8 cellular contexts compared by ENCODE assay signal in the genomic region with DNA sequence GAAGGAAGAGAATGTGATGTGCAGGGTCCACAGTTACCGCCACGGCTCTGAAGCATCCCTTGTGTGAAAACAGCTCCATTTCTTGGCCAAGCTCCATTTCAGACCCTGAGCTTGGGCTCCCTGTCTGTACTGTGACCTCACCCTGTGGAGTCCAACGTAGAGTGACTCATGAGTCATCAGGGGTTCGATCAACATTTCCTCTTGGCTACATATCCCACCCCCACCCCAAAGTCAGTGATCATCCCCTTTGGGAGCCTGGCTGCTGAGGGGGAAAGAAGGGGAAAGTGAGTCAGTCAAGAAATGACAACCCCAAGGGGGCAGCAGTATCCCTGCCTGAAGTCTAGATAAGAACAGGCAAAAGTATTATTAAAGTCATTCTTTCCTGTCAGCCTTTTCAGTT.
DNase-seq lines count a peak whose midpoint lies in the region; ATAC-seq and TF ChIP-seq lines count a peak whose summit lies in the region.
"Had no signal": no experiment of that assay in that cellular context is flagged by ENCODE, and none has a peak within 500 bp of the region (broad histone marks: within the 10 kb centered on the region; RNA-seq: fewer than 3 reads in every experiment).

No MANE protein-coding gene starts in this region.

- in situ Hi-C loops in transverse colon (cut with MboI; ENCODE audit: low pct_ligation_motif_present in 1 of 4, low pct_unique_long_range_greater_than_20kb in 1 of 4, low sequenced_read_pairs in 3 of 4), result no loop called here

- TF ChIP-seq EP300 in transverse colon (IDR thresholded peaks at IDR 0.05; ENCODE audit: low read depth), result no peak

- H3K4me3 Mint-ChIP-seq in activated CD4-positive, alpha-beta memory T cell treated with anti-CD3 and anti-CD28 coated beads for 36 hours, result no peak overlapping the region

- TF ChIP-seq POLR2A in transverse colon (IDR thresholded peaks at IDR 0.05), result no peak

- CTCF ChIA-PET in activated CD4-positive, alpha-beta memory T cell treated with anti-CD3 and anti-CD28 coated beads for 36 hours (lab: Charles Lee), result interaction anchor here (0.7 to 3.7 kb wide), 7 partner anchors 11 to 181 kb away, joined by 3 to 36 read pairs (median 5); no protein-coding TSS in a partner anchor

- no peak overlapping the region for H3K27ac ChIP-seq in transverse colon

- peaks cover 46% of the 10 kb centered on the region for H3K4me1 Mint-ChIP-seq in activated CD4-positive, alpha-beta memory T cell treated with anti-CD3 and anti-CD28 coated beads for 36 hours (ENCODE audit: low read depth)

- H3K36me3 Mint-ChIP-seq in activated CD4-positive, alpha-beta memory T cell treated with anti-CD3 and anti-CD28 coated beads for 36 hours, result no peaks in the 10 kb centered on the region

- no peaks in the 10 kb centered on the region for H3K9me3 ChIP-seq in transverse colon

- WGBS in transverse colon (ENCODE audit: low coverage in 1 of 2), 2 donors, result 58% methylated on average over 4 of the region's 4 CpGs; no CpG with 5 or more reads in 1 of the 2 donors

- no peaks in the 10 kb centered on the region for H3K4me1 ChIP-seq in transverse colon

- H3K36me3 ChIP-seq in transverse colon, result no peaks in the 10 kb centered on the region

- TF ChIP-seq CTCF in fibroblast of the aortic adventitia (IDR thresholded peaks at IDR 0.05; ENCODE audit: insufficient read depth, low read length) (peak; percentile 11), transverse colon (IDR thresholded peaks at IDR 0.05) (no peak)

- no peaks in the 10 kb centered on the region for H3K27me3 ChIP-seq in transverse colon

- ATAC-seq in HG02610 (IDR thresholded peaks at IDR 0.05; ENCODE audit: unreplicated experiment), result no peak

- H3K9me3 Mint-ChIP-seq in activated CD4-positive, alpha-beta memory T cell treated with anti-CD3 and anti-CD28 coated beads for 36 hours, result peaks cover 3% of the 10 kb centered on the region

- peak overlapping the region; percentile 97 for H3K27ac Mint-ChIP-seq in activated CD4-positive, alpha-beta memory T cell treated with anti-CD3 and anti-CD28 coated beads for 36 hours

- POLR2A ChIA-PET in activated CD4-positive, alpha-beta memory T cell treated with anti-CD3 and anti-CD28 coated beads for 36 hours (lab: Charles Lee), result interaction anchor here (0.6 to 1.4 kb wide), 2 partner anchors 10 to 63 kb away, joined by 3 to 5 read pairs; a partner anchor contains a TSS

- intact Hi-C loops in activated CD4-positive, alpha-beta memory T cell treated with anti-CD3 and anti-CD28 coated beads for 36 hours (cut with micrococcal nuclease), result loop anchor here (1.0 to 5.0 kb wide), 4 partner anchors 21 to 359 kb away; no protein-coding TSS in a partner anchor
- intact Hi-C loops in transverse colon (cut with DNase I; ENCODE audit: low total_unique reads), result no loop called here

- peak; percentile 20 for DNase-seq in HT1080 (ENCODE audit: low read depth)
- DNase-seq in activated CD4-positive, alpha-beta memory T cell treated with anti-CD3 and anti-CD28 coated beads for 36 hours, result peak; percentile 74
- DNase-seq in fibroblast of the aortic adventitia (ENCODE audit: low read depth), result no peak
- DNase-seq in stimulated activated CD8-positive, alpha-beta memory T cell treated with anti-CD3 and anti-CD28 coated beads, Interleukin-4, amount 100 ng/mL, for 24 hours (ENCODE audit: low read depth), result peak; percentile 26
- DNase-seq in NCI-H146 treated with DMSO at 0.1 percent for 48 hours (lab: John Stamatoyannopoulos, UW; ENCODE audit: unreplicated experiment), result no peak
- no peak for DNase-seq in transverse colon
- DNase-seq: NCI-H1694 had no signal

- no peaks in the 10 kb centered on the region for H3K27me3 Mint-ChIP-seq in activated CD4-positive, alpha-beta memory T cell treated with anti-CD3 and anti-CD28 coated beads for 36 hours

- H3K4me3 ChIP-seq in fibroblast of the aortic adventitia (ENCODE audit: low read depth, low read length), result no peak overlapping the region
- no peak overlapping the region for H3K4me3 ChIP-seq in transverse colon

Comparison
In these comparisons a context has a peak if more than half of its experiments do, and no peak if none do; other contexts are left out.
1. DNase-seq: peak in HT1080 (single experiment), activated CD4-positive, alpha-beta memory T cell treated with anti-CD3 and anti-CD28 coated beads for 36 hours (single experiment) and stimulated activated CD8-positive, alpha-beta memory T cell treated with anti-CD3 and anti-CD28 coated beads, Interleukin-4, amount 100 ng/mL, for 24 hours (single experiment); none in fibroblast of the aortic adventitia (single experiment), NCI-H146 treated with DMSO at 0.1 percent for 48 hours (single experiment) and transverse colon (single experiment).